1 cellular context compared by ENCODE assay signal in genomic region chr2:136423516-136423996, GRCh38.
TF ChIP-seq lines count a peak whose summit lies in the region.

No MANE protein-coding gene starts in this region.

TF ChIP-seq in HEK293, 187 proteins besides CTCF, POLR2A, EP300 and RAD21 (continued from another document):
- TF ChIP-seq ZBTB48 (tag by site-specific recombination; IDR thresholded peaks at IDR 0.05) (peak; percentile 64; the same call in 1 of the 2 replicates), ZNF654 (tag by site-specific recombination; IDR thresholded peaks at IDR 0.05; ENCODE audit: low read depth) (peak; percentile 60), ZNF561 (tag by site-specific recombination; IDR thresholded peaks at IDR 0.05; ENCODE audit: borderline replicate concordance) (peak; percentile 47; the same call in 1 of the 2 replicates), ZBTB26 (tag by site-specific recombination; optimal IDR thresholded peaks at IDR 0.05) (peak; percentile 60), ELK4 (IDR thresholded peaks at IDR 0.05; ENCODE audit: borderline replicate concordance, low read depth, low read length) (0 out of 2 replicates have a peak, but pooled peaks have one; percentile 19), ZNF777 (tag by site-specific recombination; IDR thresholded peaks at IDR 0.05; ENCODE audit: borderline replicate concordance) (peak; percentile 79), ZEB2 (tag by site-specific recombination; IDR thresholded peaks at IDR 0.05) (0 out of 2 replicates have a peak, but pooled peaks have one; percentile 15), ZBTB17 (tag by site-specific recombination; IDR thresholded peaks at IDR 0.05) (0 out of 2 replicates have a peak, but pooled peaks have one; percentile 17), TSHZ1 (tag by site-specific recombination; IDR thresholded peaks at IDR 0.05; ENCODE audit: borderline replicate concordance) (no peak)
